In the genomic region with DNA sequence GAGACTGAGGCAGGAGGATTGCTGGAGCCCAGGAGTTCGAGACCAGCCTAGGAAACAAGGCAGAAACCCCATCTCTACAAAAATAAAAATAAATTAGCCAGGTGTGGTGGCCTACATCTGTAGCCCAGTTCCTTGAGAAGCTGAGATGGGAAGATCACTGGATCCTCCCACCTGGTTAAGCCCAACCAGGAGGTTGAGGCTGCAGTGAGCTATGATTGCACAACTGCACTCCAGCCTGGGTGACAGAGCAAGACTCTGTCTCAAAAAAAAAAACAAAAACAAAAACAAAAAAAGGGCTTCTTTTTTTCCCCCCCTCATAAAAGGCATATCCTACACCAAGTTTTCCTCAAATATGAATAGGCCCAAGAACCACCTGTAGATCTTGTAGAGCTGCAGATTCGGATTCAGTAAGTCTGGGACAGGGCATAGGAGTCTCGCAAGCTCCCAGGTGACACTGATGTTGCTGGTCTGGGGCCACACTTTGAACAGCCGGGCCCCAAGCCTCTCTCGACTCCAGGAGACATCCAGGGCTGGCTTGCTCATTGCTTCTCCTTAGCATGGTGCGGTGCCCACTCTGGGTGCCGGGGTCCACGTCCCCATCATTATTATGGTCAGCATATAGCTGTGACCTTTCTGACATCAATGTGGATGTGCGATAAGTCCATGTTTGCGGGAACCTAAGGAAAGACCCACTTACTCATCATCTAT, we compare ENCODE assay signal across 1 cellular context.
TF ChIP-seq lines count a peak whose summit lies in the region.

No MANE protein-coding gene starts in this region.

TF ChIP-seq in HEK293, 187 proteins besides CTCF, POLR2A, EP300 and RAD21 (continued from another document):
- TF ChIP-seq ZNF449 (tag by site-specific recombination; IDR thresholded peaks at IDR 0.05): peak; percentile 96
- TF ChIP-seq PRDM2 (tag by site-specific recombination; IDR thresholded peaks at IDR 0.05; ENCODE audit: borderline replicate concordance): no peak
- peak; percentile 50; the same call in 1 of the 2 replicates for TF ChIP-seq SCRT2 (tag by site-specific recombination; IDR thresholded peaks at IDR 0.05)
- TF ChIP-seq TCF7L2 (IDR thresholded peaks at IDR 0.05; ENCODE audit: borderline replicate concordance, low read depth, low read length): no peak
